20 cellular contexts compared by ENCODE assay signal in genomic region chr3:191111722-191112121, GRCh38.
DNase-seq lines count a peak whose midpoint lies in the region; ATAC-seq, FAIRE-seq and TF ChIP-seq lines count a peak whose summit lies in the region.
"Had no signal": no experiment of that assay in that cellular context is flagged by ENCODE, and none has a peak within 500 bp of the region (broad histone marks: within the 10 kb centered on the region; RNA-seq: fewer than 3 reads in every experiment).

No MANE protein-coding gene starts in this region.

- H3K36me3 Mint-ChIP-seq in astrocyte (ENCODE audit: low read depth, unreplicated experiment) = no peaks in the 10 kb centered on the region

- no peak overlapping the region for H3K27ac Mint-ChIP-seq in astrocyte (ENCODE audit: unreplicated experiment)
- H3K27ac Mint-ChIP-seq: CD4-positive, alpha-beta T cell; GM23338 had no signal

- TF ChIP-seq EP300 in HepG2 (IDR thresholded peaks at IDR 0.05; ENCODE audit: low read depth in 2 of 2, low read length in 2 of 2) = no peak
- TF ChIP-seq EP300 in HepG2 (CRISPR knock-in tag; IDR thresholded peaks at IDR 0.05; ENCODE audit: borderline replicate concordance) = no peak

- no peak overlapping the region for H2AK5ac ChIP-seq in neuronal stem cell (ENCODE audit: low read depth, low read length)

- WGBS in HepG2 (ENCODE audit: low lambda C conversion rate) = 50% methylated on average over 3 of the region's 3 CpGs
- 93% methylated on average over 3 of the region's 3 CpGs for WGBS in right lobe of liver (ENCODE audit: insufficient coverage, low coverage, low lambda C conversion rate, missing lambda C conversion rate)
- no CpG with 5 or more reads among the region's 3 CpGs for WGBS in neuronal stem cell (ENCODE audit: extremely low coverage in 2 of 2, insufficient read length in 2 of 2, insufficient replicate concordance in 1 of 2), 2 donors

- no peaks in the 10 kb centered on the region for H3K27me3 Mint-ChIP-seq in astrocyte (ENCODE audit: low read depth, unreplicated experiment)

- no peaks in the 10 kb centered on the region for H3K27me3 ChIP-seq in HepG2 (ENCODE audit: control insufficient read depth in 1 of 2, insufficient read depth in 2 of 2, low read length in 2 of 2)
- no peaks in the 10 kb centered on the region for H3K27me3 ChIP-seq in right lobe of liver
- H3K27me3 ChIP-seq in astrocyte (ENCODE audit: insufficient read depth, low read length) = no peaks in the 10 kb centered on the region
- peaks cover 0 to 2% (median 0%) of the 10 kb centered on the region in 3 experiments for H3K27me3 ChIP-seq in neuronal stem cell (ENCODE audit: control insufficient read depth in 3 of 3, insufficient read depth in 3 of 3, low read depth in 1 of 3, low read length in 3 of 3)
- no peaks in the 10 kb centered on the region for H3K27me3 ChIP-seq in Peyer's patch

- H3K79me1 ChIP-seq in neuronal stem cell (ENCODE audit: low read depth, low read length) = peaks cover 1% of the 10 kb centered on the region

- H3K4me3 Mint-ChIP-seq in astrocyte (ENCODE audit: unreplicated experiment) = no peak overlapping the region
- H3K4me3 Mint-ChIP-seq: CD4-positive, alpha-beta T cell; GM23338 had no signal

- no peak overlapping the region for H4K8ac ChIP-seq in neuronal stem cell (ENCODE audit: low read depth, low read length)

- H3K79me2 ChIP-seq in HepG2 (ENCODE audit: insufficient read depth, low read length) (no peaks in the 10 kb centered on the region), astrocyte (ENCODE audit: insufficient read depth, low read length) (no peaks in the 10 kb centered on the region)

- no peak overlapping the region for H3K4ac ChIP-seq in neuronal stem cell (ENCODE audit: low read length)

- TF ChIP-seq CTCF in HepG2 (CRISPR knock-in tag; IDR thresholded peaks at IDR 0.05) (no peak), right lobe of liver (IDR thresholded peaks at IDR 0.05) (no peak), astrocyte (IDR thresholded peaks at IDR 0.05; ENCODE audit: insufficient read depth, low read depth, low read length) (no peak), Peyer's patch (IDR thresholded peaks at IDR 0.05) (no peak)

- no peak for TF ChIP-seq POLR2A in HepG2 (IDR thresholded peaks at IDR 0.05; ENCODE audit: insufficient read depth in 1 of 2, low read depth in 2 of 2, low read length in 2 of 2)
- TF ChIP-seq POLR2A in right lobe of liver (IDR thresholded peaks at IDR 0.05) = no peak
- TF ChIP-seq POLR2A in Peyer's patch (IDR thresholded peaks at IDR 0.05) = no peak

- intact Hi-C loops in HepG2 (cut with micrococcal nuclease; ENCODE audit: unreplicated experiment) = no loop called here
- intact Hi-C loops in right lobe of liver (cut with DNase I) = no loop called here

- H2BK15ac ChIP-seq in neuronal stem cell (ENCODE audit: low read length) = no peak overlapping the region

- CTCF ChIA-PET in HepG2 (lab: Yijun Ruan, JAX; ENCODE audit: low intra/inter-chr PET ratio, low total read pairs) = no interaction called here

- H2BK120ac ChIP-seq in neuronal stem cell (ENCODE audit: low read depth, low read length) = no peak overlapping the region

- in situ Hi-C loops in HepG2 (cut with HindIII; ENCODE audit: extremely low pct_ligation_motif_present, low pct_unique_long_range_greater_than_20kb) = no loop called here

- H3K4me3 ChIP-seq in HepG2 (replicated peaks in 1 of 3; ENCODE audit: insufficient read depth in 1 of 3, low read depth in 2 of 3, low read length in 3 of 3) (no peak overlapping the region), right lobe of liver (no peak overlapping the region), astrocyte (ENCODE audit: insufficient read depth, low read depth, low read length) (no peak overlapping the region), neuronal stem cell (ENCODE audit: low read length in 2 of 2) (peak overlapping the region in 1 of 2 donors; percentile 44), Peyer's patch (no peak overlapping the region)
- H3K4me3 ChIP-seq: A549, GM23338, HAP-1 had no signal

- H2BK5ac ChIP-seq in neuronal stem cell (ENCODE audit: low read length) = no peak overlapping the region

- no peak for TF ChIP-seq RAD21 in HepG2 (CRISPR knock-in tag; IDR thresholded peaks at IDR 0.05)

- no peak overlapping the region for H2AFZ ChIP-seq in HepG2 (ENCODE audit: low read length)
- H2AFZ ChIP-seq in astrocyte (ENCODE audit: low read depth, low read length) = peak overlapping the region; percentile 10
- no peak overlapping the region for H2AFZ ChIP-seq in neuronal stem cell (ENCODE audit: low read length)
- H2AFZ ChIP-seq: GM23338 had no signal

- no peak for FAIRE-seq in HepG2 (lab: Jason Lieb, UNC)
- peak; percentile 81 for FAIRE-seq in HTR-8/SVneo (lab: Jason Lieb, UNC)
- no peak for FAIRE-seq in astrocyte (lab: Jason Lieb, UNC)
- FAIRE-seq: A549, D721Med, G401.6 had no signal

- no peaks in the 10 kb centered on the region for H3K4me1 Mint-ChIP-seq in astrocyte (ENCODE audit: low read depth, unreplicated experiment)
- H3K4me1 Mint-ChIP-seq: GM23338 had no signal

- no peak for DNase-seq in HepG2 (ENCODE audit: low spot score)
- DNase-seq in right lobe of liver = no peak
- no peak for DNase-seq in HTR-8/SVneo (ENCODE audit: insufficient read length, low spot score)
- DNase-seq in astrocyte (ENCODE audit: low read depth) = no peak
- DNase-seq in neuronal stem cell (ENCODE audit: low spot score) = no peak
- DNase-seq in Peyer's patch = no peak
- no peak for DNase-seq in NCI-H69 (lab: John Stamatoyannopoulos, UW)
- DNase-seq: AML-193; Caco-2; CD4-positive, alpha-beta T cell; KG1 had no signal

- peak overlapping the region; percentile 39 for H3K14ac ChIP-seq in neuronal stem cell (ENCODE audit: low read length)

- H4K91ac ChIP-seq in neuronal stem cell (ENCODE audit: low read depth, low read length, poor library complexity) = no peak overlapping the region

- no peaks in the 10 kb centered on the region for H3K9me3 ChIP-seq in HepG2 (ENCODE audit: low read length)
- no peaks in the 10 kb centered on the region for H3K9me3 ChIP-seq in right lobe of liver
- no peaks in the 10 kb centered on the region for H3K9me3 ChIP-seq in astrocyte (ENCODE audit: insufficient read depth, low read depth, low read length)
- peaks cover 0 to 2% of the 10 kb centered on the region in 2 donors for H3K9me3 ChIP-seq in neuronal stem cell (replicated peaks in 1 of 2; ENCODE audit: control insufficient read depth in 2 of 2, insufficient read depth in 1 of 2, low read depth in 1 of 2, low read length in 2 of 2)
- H3K9me3 ChIP-seq in Peyer's patch = no peaks in the 10 kb centered on the region
- H3K9me3 ChIP-seq: A549, Caco-2, HAP-1 had no signal

- BruUV-seq in HepG2 (replicated peaks; lab: Mats Ljungman, UMichigan) = no TSS peak

- H3K9me3 Mint-ChIP-seq in astrocyte (ENCODE audit: unreplicated experiment) = no peaks in the 10 kb centered on the region
- H3K9me3 Mint-ChIP-seq: CD4-positive, alpha-beta T cell; GM23338 had no signal

- H3K4me1 ChIP-seq in HepG2 (ENCODE audit: insufficient read depth, low read length) = no peaks in the 10 kb centered on the region
- no peaks in the 10 kb centered on the region for H3K4me1 ChIP-seq in right lobe of liver
- no peaks in the 10 kb centered on the region for H3K4me1 ChIP-seq in astrocyte (ENCODE audit: insufficient read depth, low read length)
- no peaks in the 10 kb centered on the region for H3K4me1 ChIP-seq in neuronal stem cell (ENCODE audit: control insufficient read depth in 2 of 2, insufficient read depth in 1 of 2, low read depth in 1 of 2, low read length in 2 of 2)
- H3K4me1 ChIP-seq in Peyer's patch = no peaks in the 10 kb centered on the region
- H3K4me1 ChIP-seq: A549, Caco-2, HAP-1 had no signal

- POLR2A ChIA-PET in HepG2 (lab: Yijun Ruan, JAX) = no interaction called here

- H2BK12ac ChIP-seq in neuronal stem cell (ENCODE audit: low read length) = no peak overlapping the region

- H3K23ac ChIP-seq in neuronal stem cell (ENCODE audit: low read depth, low read length, poor library complexity) = no peak overlapping the region

- H4K20me1 ChIP-seq in HepG2 (ENCODE audit: insufficient read depth, low read length) (no peaks in the 10 kb centered on the region), astrocyte (ENCODE audit: insufficient read depth, low read length) (no peaks in the 10 kb centered on the region)

- no peak overlapping the region for H3K18ac ChIP-seq in neuronal stem cell (ENCODE audit: low read length)

- H3K4me2 ChIP-seq in HepG2 (ENCODE audit: low read depth, low read length) (no peak overlapping the region), astrocyte (ENCODE audit: low read length) (no peak overlapping the region), neuronal stem cell (ENCODE audit: insufficient read depth, low read length, poor library complexity, severe bottlenecking) (no peak overlapping the region)
- H3K4me2 ChIP-seq: A549, GM23338 had no signal

- ATAC-seq in HepG2 = no peak
- ATAC-seq in right lobe of liver = no peak
- ATAC-seq in HG03196 (IDR thresholded peaks at IDR 0.05; ENCODE audit: unreplicated experiment) = no peak
- ATAC-seq: A549, GM23338 had no signal

- H3K9ac ChIP-seq in HepG2 (ENCODE audit: insufficient read depth, low read depth, low read length) (no peak overlapping the region), astrocyte (ENCODE audit: low read length) (no peak overlapping the region), neuronal stem cell (ENCODE audit: low read depth, low read length, poor library complexity) (no peak overlapping the region)

- no peak overlapping the region for H3K27ac ChIP-seq in HepG2 (ENCODE audit: extremely low read length, insufficient read depth, low read length)
- H3K27ac ChIP-seq in right lobe of liver = no peak overlapping the region
- no peak overlapping the region for H3K27ac ChIP-seq in astrocyte (ENCODE audit: low read depth, low read length)
- H3K27ac ChIP-seq in neuronal stem cell (replicated peaks; ENCODE audit: low read length) = no peak overlapping the region
- H3K27ac ChIP-seq in Peyer's patch = no peak overlapping the region
- H3K27ac ChIP-seq: 22Rv1, A549, C4-2B, HL-60 had no signal

- H3K36me3 ChIP-seq in HepG2 (replicated peaks in 1 of 2; ENCODE audit: control insufficient read depth in 1 of 2, insufficient read depth in 2 of 2, low read length in 2 of 2) = no peaks in the 10 kb centered on the region
- H3K36me3 ChIP-seq in right lobe of liver = no peaks in the 10 kb centered on the region
- no peaks in the 10 kb centered on the region for H3K36me3 ChIP-seq in astrocyte (ENCODE audit: insufficient read depth, low read length)
- no peaks in the 10 kb centered on the region for H3K36me3 ChIP-seq in neuronal stem cell (replicated peaks in 1 of 2; ENCODE audit: control insufficient read depth in 2 of 2, insufficient read depth in 2 of 2, low read length in 2 of 2)
- no peaks in the 10 kb centered on the region for H3K36me3 ChIP-seq in Peyer's patch
- H3K36me3 ChIP-seq: HAP-1 had no signal

TF ChIP-seq in HepG2, 621 proteins besides CTCF, POLR2A, EP300 and RAD21 (continues in another document):
- TF ChIP-seq ZBTB1 (CRISPR knock-in tag; IDR thresholded peaks at IDR 0.05; ENCODE audit: borderline replicate concordance) = no peak
